In genomic region chr17:74987418-74987908, GRCh38 we compare ENCODE assay signal across 1 cellular context.
TF ChIP-seq lines count a peak whose summit lies in the region.

Gene CDR2L, plus strand, starts transcription at chr17:74987632. Its CDS starts 412 bp downstream, at chr17:74988044.

TF ChIP-seq in K562, 482 proteins besides CTCF, POLR2A, EP300 and RAD21 (continued from another document and continues in another):
- 0 out of 2 replicates have a peak, but pooled peaks have one; percentile 51 for TF ChIP-seq STAT6 (CRISPR knock-in tag; IDR thresholded peaks at IDR 0.05)
- peak; percentile 94; the same call in 1 of the 2 replicates for TF ChIP-seq KDM2B (CRISPR knock-in tag; IDR thresholded peaks at IDR 0.05)
- TF ChIP-seq SMAD4 (CRISPR knock-in tag; conservative IDR thresholded peaks at IDR 0.05), result peak; percentile 40; the same call in 1 of the 2 replicates
- no peak for TF ChIP-seq DEAF1 (CRISPR knock-in tag; IDR thresholded peaks at IDR 0.05)
- 0 out of 2 replicates have a peak, but pooled peaks have one; percentile 53 for TF ChIP-seq HMGXB4 (CRISPR knock-in tag; IDR thresholded peaks at IDR 0.05)
- TF ChIP-seq PBX2 (CRISPR knock-in tag; IDR thresholded peaks at IDR 0.05; ENCODE audit: low read depth), result no peak
- TF ChIP-seq PBX2 (tag; conservative IDR thresholded peaks at IDR 0.05; ENCODE audit: low read depth), result no peak
- TF ChIP-seq YBX1 (IDR thresholded peaks at IDR 0.05), result no peak
- no peak for TF ChIP-seq ZBTB2 (IDR thresholded peaks at IDR 0.05)
- TF ChIP-seq ARID2 (IDR thresholded peaks at IDR 0.05), result no peak
- TF ChIP-seq HDAC2 (IDR thresholded peaks at IDR 0.05), result no peak
- no peak for TF ChIP-seq ZNF212 (CRISPR knock-in tag; IDR thresholded peaks at IDR 0.05)
- no peak for TF ChIP-seq JUN (IDR thresholded peaks at IDR 0.05; ENCODE audit: borderline replicate concordance, low read depth, low read length)
- no peak for TF ChIP-seq JUN (CRISPR knock-in tag; IDR thresholded peaks at IDR 0.05; ENCODE audit: borderline replicate concordance)
- no peak for TF ChIP-seq ARID4B (CRISPR knock-in tag; IDR thresholded peaks at IDR 0.05)
- TF ChIP-seq SIN3A (IDR thresholded peaks at IDR 0.05; ENCODE audit: borderline replicate concordance in 2 of 2, control insufficient read depth in 1 of 2, low read depth in 2 of 2, low read length in 2 of 2), result peak in 1 of 2 experiments; percentile 8; a peak in 1 of 4 replicates
- TF ChIP-seq NCOA1 (IDR thresholded peaks at IDR 0.05; ENCODE audit: low read depth), result no peak
- peak; percentile 93 for TF ChIP-seq GATAD2B (IDR thresholded peaks at IDR 0.05; ENCODE audit: borderline replicate concordance)
- no peak for TF ChIP-seq FOXJ2 (tag; IDR thresholded peaks at IDR 0.05)
- TF ChIP-seq ZNF232 (CRISPR knock-in tag; IDR thresholded peaks at IDR 0.05), result no peak
- TF ChIP-seq E2F1 (CRISPR knock-in tag; IDR thresholded peaks at IDR 0.05), result peak; percentile 49; the same call in 1 of the 2 replicates
- no peak for TF ChIP-seq MIER1 (IDR thresholded peaks at IDR 0.05; ENCODE audit: low read depth)
- TF ChIP-seq CXXC5 (CRISPR knock-in tag; IDR thresholded peaks at IDR 0.05), result peak; percentile 54
- TF ChIP-seq ZNF639 (CRISPR knock-in tag; conservative IDR thresholded peaks at IDR 0.05 in 1 of 2, IDR thresholded peaks at IDR 0.05 in 1 of 2), result peak in 1 of 2 experiments; percentile 71; a peak in 1 of 4 replicates
- peak; percentile 78 for TF ChIP-seq KDM5B (IDR thresholded peaks at IDR 0.05; ENCODE audit: insufficient replicate concordance, low read depth, low read length)
- peak; percentile 52 for TF ChIP-seq NFYB (IDR thresholded peaks at IDR 0.05; ENCODE audit: extremely low read depth, insufficient read length)
- peak; percentile 55 for TF ChIP-seq TAF1 (IDR thresholded peaks at IDR 0.05; ENCODE audit: control insufficient read depth, extremely low read depth, insufficient read depth, low read length, severe bottlenecking)
- peak in 2 of 3 experiments; percentile 74 to 82 for TF ChIP-seq YY1 (IDR thresholded peaks at IDR 0.05; ENCODE audit: borderline replicate concordance in 1 of 3, control insufficient read depth in 1 of 3, extremely low read depth in 1 of 3, insufficient read depth in 3 of 3, insufficient read length in 1 of 3, insufficient replicate concordance in 2 of 3, low read depth in 1 of 3, low read length in 2 of 3)
- TF ChIP-seq ZNF76 (CRISPR knock-in tag; IDR thresholded peaks at IDR 0.05; ENCODE audit: borderline replicate concordance), result 0 out of 2 replicates have a peak, but pooled peaks have one; percentile 29
- peak; percentile 27 for TF ChIP-seq FOS (IDR thresholded peaks at IDR 0.05; ENCODE audit: extremely low read depth, insufficient read length)
- no peak for TF ChIP-seq HDAC6 (IDR thresholded peaks at IDR 0.05; ENCODE audit: low read depth, low read length)
- TF ChIP-seq BDP1 (IDR thresholded peaks at IDR 0.05; ENCODE audit: insufficient read depth, insufficient read length), result no peak
- no peak for TF ChIP-seq SLC30A9 (CRISPR knock-in tag; IDR thresholded peaks at IDR 0.05)
- TF ChIP-seq STAG1 (CRISPR knock-in tag; IDR thresholded peaks at IDR 0.05; ENCODE audit: borderline replicate concordance), result peak; percentile 4; the same call in 1 of the 2 replicates
- peak; percentile 43; the same call in 1 of the 2 replicates for TF ChIP-seq POLR2AphosphoS5 (IDR thresholded peaks at IDR 0.05; ENCODE audit: control insufficient read depth, insufficient read depth, low read depth, low read length)
- no peak for TF ChIP-seq THAP7 (CRISPR knock-in tag; IDR thresholded peaks at IDR 0.05)
- TF ChIP-seq ARID3A (IDR thresholded peaks at IDR 0.05; ENCODE audit: borderline replicate concordance, low read depth, low read length), result no peak
- TF ChIP-seq ZNF140 (CRISPR knock-in tag; IDR thresholded peaks at IDR 0.05), result no peak
- TF ChIP-seq HNRNPLL (IDR thresholded peaks at IDR 0.05; ENCODE audit: low read depth, low read length, poor library complexity, severe bottlenecking), result peak; percentile 63
- TF ChIP-seq RUNX1 (IDR thresholded peaks at IDR 0.05; ENCODE audit: low read depth), result no peak
